Comparison of ENCODE assay signal across 1 cellular context in the genomic region with DNA sequence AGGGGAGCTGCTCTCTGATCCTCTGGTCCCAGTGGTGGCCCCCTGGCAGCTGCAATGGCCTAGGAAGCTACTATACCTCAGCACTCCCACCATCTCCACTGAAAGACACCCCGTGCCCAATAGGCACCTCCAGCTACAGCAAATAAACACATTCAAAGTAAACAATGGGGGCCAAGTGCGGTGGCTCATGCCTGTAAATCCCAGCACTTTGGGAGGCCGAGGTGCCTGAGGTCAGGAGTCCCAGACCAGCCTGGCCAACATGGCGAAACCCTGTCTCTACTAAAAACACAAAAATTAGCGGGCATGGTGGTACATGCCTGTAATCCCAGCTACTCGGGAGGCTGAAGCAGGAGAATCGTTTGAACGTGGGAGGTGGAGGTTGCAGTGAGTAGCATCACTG.
TF ChIP-seq lines count a peak whose summit lies in the region.

No MANE protein-coding gene starts in this region.

TF ChIP-seq in HepG2, 621 proteins besides CTCF, POLR2A, EP300 and RAD21 (continued from another document):
- TF ChIP-seq, protein P1, sequence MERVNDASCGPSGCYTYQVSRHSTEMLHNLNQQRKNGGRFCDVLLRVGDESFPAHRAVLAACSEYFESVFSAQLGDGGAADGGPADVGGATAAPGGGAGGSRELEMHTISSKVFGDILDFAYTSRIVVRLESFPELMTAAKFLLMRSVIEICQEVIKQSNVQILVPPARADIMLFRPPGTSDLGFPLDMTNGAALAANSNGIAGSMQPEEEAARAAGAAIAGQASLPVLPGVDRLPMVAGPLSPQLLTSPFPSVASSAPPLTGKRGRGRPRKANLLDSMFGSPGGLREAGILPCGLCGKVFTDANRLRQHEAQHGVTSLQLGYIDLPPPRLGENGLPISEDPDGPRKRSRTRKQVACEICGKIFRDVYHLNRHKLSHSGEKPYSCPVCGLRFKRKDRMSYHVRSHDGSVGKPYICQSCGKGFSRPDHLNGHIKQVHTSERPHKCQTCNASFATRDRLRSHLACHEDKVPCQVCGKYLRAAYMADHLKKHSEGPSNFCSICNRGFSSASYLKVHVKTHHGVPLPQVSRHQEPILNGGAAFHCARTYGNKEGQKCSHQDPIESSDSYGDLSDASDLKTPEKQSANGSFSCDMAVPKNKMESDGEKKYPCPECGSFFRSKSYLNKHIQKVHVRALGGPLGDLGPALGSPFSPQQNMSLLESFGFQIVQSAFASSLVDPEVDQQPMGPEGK (CRISPR knock-in tag; IDR thresholded peaks at IDR 0.05), result peak; percentile 83
- TF ChIP-seq, protein P2, sequence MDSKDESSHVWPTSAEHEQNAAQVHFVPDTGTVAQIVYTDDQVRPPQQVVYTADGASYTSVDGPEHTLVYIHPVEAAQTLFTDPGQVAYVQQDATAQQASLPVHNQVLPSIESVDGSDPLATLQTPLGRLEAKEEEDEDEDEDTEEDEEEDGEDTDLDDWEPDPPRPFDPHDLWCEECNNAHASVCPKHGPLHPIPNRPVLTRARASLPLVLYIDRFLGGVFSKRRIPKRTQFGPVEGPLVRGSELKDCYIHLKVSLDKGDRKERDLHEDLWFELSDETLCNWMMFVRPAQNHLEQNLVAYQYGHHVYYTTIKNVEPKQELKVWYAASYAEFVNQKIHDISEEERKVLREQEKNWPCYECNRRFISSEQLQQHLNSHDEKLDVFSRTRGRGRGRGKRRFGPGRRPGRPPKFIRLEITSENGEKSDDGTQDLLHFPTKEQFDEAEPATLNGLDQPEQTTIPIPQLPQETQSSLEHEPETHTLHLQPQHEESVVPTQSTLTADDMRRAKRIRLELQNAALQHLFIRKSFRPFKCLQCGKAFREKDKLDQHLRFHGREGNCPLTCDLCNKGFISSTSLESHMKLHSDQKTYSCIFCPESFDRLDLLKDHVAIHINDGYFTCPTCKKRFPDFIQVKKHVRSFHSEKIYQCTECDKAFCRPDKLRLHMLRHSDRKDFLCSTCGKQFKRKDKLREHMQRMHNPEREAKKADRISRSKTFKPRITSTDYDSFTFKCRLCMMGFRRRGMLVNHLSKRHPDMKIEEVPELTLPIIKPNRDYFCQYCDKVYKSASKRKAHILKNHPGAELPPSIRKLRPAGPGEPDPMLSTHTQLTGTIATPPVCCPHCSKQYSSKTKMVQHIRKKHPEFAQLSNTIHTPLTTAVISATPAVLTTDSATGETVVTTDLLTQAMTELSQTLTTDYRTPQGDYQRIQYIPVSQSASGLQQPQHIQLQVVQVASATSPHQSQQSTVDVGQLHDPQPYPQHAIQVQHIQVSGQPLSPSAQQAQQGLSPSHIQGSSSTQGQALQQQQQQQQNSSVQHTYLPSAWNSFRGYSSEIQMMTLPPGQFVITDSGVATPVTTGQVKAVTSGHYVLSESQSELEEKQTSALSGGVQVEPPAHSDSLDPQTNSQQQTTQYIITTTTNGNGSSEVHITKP (CRISPR knock-in tag; IDR thresholded peaks at IDR 0.05; ENCODE audit: low read depth), result peak; percentile 80; the same call in 1 of the 2 replicates
- TF ChIP-seq HNF4A (CRISPR knock-in tag; IDR thresholded peaks at IDR 0.05) (peak; percentile 41), ERF (CRISPR knock-in tag; IDR thresholded peaks at IDR 0.05) (0 out of 2 replicates have a peak, but pooled peaks have one; percentile 50), HHEX (CRISPR knock-in tag; IDR thresholded peaks at IDR 0.05) (0 out of 2 replicates have a peak, but pooled peaks have one; percentile 43), FOXO1 (CRISPR knock-in tag; IDR thresholded peaks at IDR 0.05) (peak; percentile 57)
- TF ChIP-seq, protein P3, sequence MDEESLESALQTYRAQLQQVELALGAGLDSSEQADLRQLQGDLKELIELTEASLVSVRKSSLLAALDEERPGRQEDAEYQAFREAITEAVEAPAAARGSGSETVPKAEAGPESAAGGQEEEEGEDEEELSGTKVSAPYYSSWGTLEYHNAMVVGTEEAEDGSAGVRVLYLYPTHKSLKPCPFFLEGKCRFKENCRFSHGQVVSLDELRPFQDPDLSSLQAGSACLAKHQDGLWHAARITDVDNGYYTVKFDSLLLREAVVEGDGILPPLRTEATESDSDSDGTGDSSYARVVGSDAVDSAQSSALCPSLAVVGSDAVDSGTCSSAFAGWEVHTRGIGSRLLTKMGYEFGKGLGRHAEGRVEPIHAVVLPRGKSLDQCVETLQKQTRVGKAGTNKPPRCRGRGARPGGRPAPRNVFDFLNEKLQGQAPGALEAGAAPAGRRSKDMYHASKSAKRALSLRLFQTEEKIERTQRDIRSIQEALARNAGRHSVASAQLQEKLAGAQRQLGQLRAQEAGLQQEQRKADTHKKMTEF (CRISPR knock-in tag; IDR thresholded peaks at IDR 0.05), result peak; percentile 50; the same call in 1 of the 2 replicates
